ENCODE assay signal across 8 cellular contexts in genomic region chr2:55418512-55419235, GRCh38. TPM values are rescaled to one million over a fixed set of nuclear protein-coding genes. Genes with fewer than 3 reads are reported as not detected.
DNase-seq lines count a peak whose midpoint lies in the region; ATAC-seq and TF ChIP-seq lines count a peak whose summit lies in the region.

No MANE protein-coding gene starts in this region.

- H3K9me3 Mint-ChIP-seq in HFFc6: no peaks in the 10 kb centered on the region

- in situ Hi-C loops in gastrocnemius medialis (cut with MboI; ENCODE audit: low sequenced_read_pairs in 4 of 4): loop anchor here in 1 of 4 donors (25.0 kb wide), 1 partner anchor 381 kb away; no protein-coding TSS in a partner anchor

- H3K4me1 ChIP-seq in BLaER1 (peaks cover 50% of the 10 kb centered on the region), gastroesophageal sphincter (peaks cover 0 to 34% (median 0%) of the 10 kb centered on the region in 3 donors), gastrocnemius medialis (peaks cover 23 to 27% of the 10 kb centered on the region in 2 donors)

- TF ChIP-seq POLR2A in gastroesophageal sphincter (IDR thresholded peaks at IDR 0.05): no peak
- no peak for TF ChIP-seq POLR2A in gastrocnemius medialis (IDR thresholded peaks at IDR 0.05)

- H3K27ac ChIP-seq in BLaER1 (peak overlapping the region; percentile 94), gastroesophageal sphincter (peak overlapping the region; percentile 87 to 98 (median 93)), gastrocnemius medialis (peak overlapping the region; percentile 89 to 94 (median 91))

- WGBS in gastroesophageal sphincter (ENCODE audit: low coverage in 1 of 2), 2 donors: 0 to 1% methylated on average over 10 to 11 of the region's 11 CpGs

- H3K9ac ChIP-seq in BLaER1: peak overlapping the region; percentile 95

- H3K4me1 Mint-ChIP-seq in HFFc6 (ENCODE audit: low read depth): peaks cover 64% of the 10 kb centered on the region

- no peak for TF ChIP-seq EP300 in gastroesophageal sphincter (IDR thresholded peaks at IDR 0.05)

- H3K27ac Mint-ChIP-seq in HFFc6: peak overlapping the region; percentile 92

- H3K36me3 Mint-ChIP-seq in HFFc6 (ENCODE audit: low read depth): peaks cover 6% of the 10 kb centered on the region; the same call in 1 of the 2 replicates

- H3K27me3 ChIP-seq in BLaER1: no peaks in the 10 kb centered on the region
- H3K27me3 ChIP-seq in gastroesophageal sphincter: no peaks in the 10 kb centered on the region
- no peaks in the 10 kb centered on the region for H3K27me3 ChIP-seq in gastrocnemius medialis

- peak overlapping the region; percentile 87 for H3K4me2 ChIP-seq in BLaER1

- ATAC-seq in gastroesophageal sphincter: no peak
- no peak for ATAC-seq in gastrocnemius medialis

- TF ChIP-seq CTCF in HFFc6 (IDR thresholded peaks at IDR 0.05) (no peak), WI38 (IDR thresholded peaks at IDR 0.05; ENCODE audit: low read depth, low read length) (no peak), gastroesophageal sphincter (IDR thresholded peaks at IDR 0.05) (no peak), gastrocnemius medialis (IDR thresholded peaks at IDR 0.05 in 4 of 5, conservative IDR thresholded peaks at IDR 0.05 in 1 of 5) (no peak)

- intact Hi-C loops in gastrocnemius medialis (cut with DNase I; ENCODE audit: low total_unique reads): loop anchor here (2.0 to 5.0 kb wide), 6 partner anchors 54 to 198 kb away; partner anchors contain the start of genes CFAP36, CLHC1, MTIF2 and PPP4R3B

- H3K36me3 ChIP-seq in BLaER1: peaks cover 19% of the 10 kb centered on the region
- no peaks in the 10 kb centered on the region for H3K36me3 ChIP-seq in gastroesophageal sphincter
- H3K36me3 ChIP-seq in gastrocnemius medialis: no peaks in the 10 kb centered on the region

- peaks cover 19% of the 10 kb centered on the region for H4K20me1 ChIP-seq in BLaER1

- H3K9me3 ChIP-seq in BLaER1 (no peaks in the 10 kb centered on the region), gastroesophageal sphincter (no peaks in the 10 kb centered on the region), gastrocnemius medialis (no peaks in the 10 kb centered on the region)

- peaks cover 1% of the 10 kb centered on the region for H3K27me3 Mint-ChIP-seq in HFFc6 (ENCODE audit: insufficient read depth)

- peak overlapping the region; percentile 92 for H3K4me3 ChIP-seq in BLaER1
- H3K4me3 ChIP-seq in WI38 (ENCODE audit: low read depth, low read length): peak overlapping the region; percentile 92
- H3K4me3 ChIP-seq in gastroesophageal sphincter: peak overlapping the region; percentile 91 to 95
- peak overlapping the region; percentile 91 to 99 (median 96) for H3K4me3 ChIP-seq in gastrocnemius medialis

- H3K4me3 Mint-ChIP-seq in HFFc6: peak overlapping the region; percentile 94

- DNase-seq in HFFc6 (no peak), gastrocnemius medialis (no peak), NCI-H446 treated with DMSO at 0.1 percent for 48 hours (lab: John Stamatoyannopoulos, UW) (no peak), middle frontal gyrus (ENCODE audit: extremely low spot score, low spot score) (no peak)
- DNase-seq in activated CD4-positive, CD25-positive, alpha-beta regulatory T cell treated with anti-CD3 and anti-CD28 coated beads, Interleukin-2, amount 50 U/mL, for 72 hours: no peak

RNA-seq across cellular contexts. Expression of gene CCDC88A, which starts 1.0 kb away (rescaled TPM):
- 10 to 100 TPM; 39.7 to 62.5 (median 45.7) TPM for total RNA-seq in HFFc6 (2021; fragmentation: NEBNext Ultra II Directional; extraction: Animal tissue kit (Norgen Biotek cat#: 25700))
- 10 to 100 TPM; 42.5 to 63.5 (median 54.3) TPM for total RNA-seq in gastroesophageal sphincter
- total RNA-seq in gastrocnemius medialis: 10 to 100 TPM; 12.9 to 28.7 (median 19.4) TPM
